17 cellular contexts compared by ENCODE assay signal in the genomic region with DNA sequence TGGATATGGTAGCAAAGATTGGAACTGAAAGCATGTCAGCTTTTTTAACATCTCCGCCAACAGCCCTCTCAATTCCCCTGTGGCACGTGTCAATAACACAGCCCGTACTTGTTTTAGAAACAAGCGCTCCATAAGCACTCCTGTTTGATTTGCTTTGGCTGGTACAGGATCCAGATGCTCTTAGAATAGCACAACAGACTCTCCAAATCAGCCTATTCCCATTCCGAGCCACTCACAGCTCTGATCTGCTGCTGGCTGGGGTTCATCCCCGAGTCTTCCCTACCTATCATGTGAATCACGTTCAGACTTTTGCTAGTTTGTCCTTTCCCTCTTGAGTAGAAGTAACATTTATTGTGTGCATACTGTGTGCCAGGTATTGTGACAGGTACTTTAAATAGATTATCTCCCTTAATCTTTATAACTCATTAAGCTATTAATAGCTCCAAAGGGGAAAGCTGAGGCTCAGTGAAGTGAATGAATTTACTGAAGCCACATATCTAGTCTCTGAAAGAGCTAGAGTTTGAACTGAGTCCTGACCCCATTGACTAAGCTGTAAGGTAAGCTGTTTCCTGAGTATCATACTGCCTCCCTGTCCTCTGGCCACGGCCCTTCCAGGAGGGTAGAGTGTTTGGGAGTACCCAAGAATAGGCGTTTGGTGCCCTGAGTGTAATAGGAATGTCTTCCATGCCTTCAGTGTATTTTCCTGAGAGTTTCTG. TPM values are rescaled to one million over a fixed set of nuclear protein-coding genes. Genes with fewer than 3 reads are reported as not detected.
DNase-seq lines count a peak whose midpoint lies in the region; ATAC-seq and TF ChIP-seq lines count a peak whose summit lies in the region.
"Had no signal": no experiment of that assay in that cellular context is flagged by ENCODE, and none has a peak within 500 bp of the region (broad histone marks: within the 10 kb centered on the region; RNA-seq: fewer than 3 reads in every experiment).

No MANE protein-coding gene starts in this region.

- H3K14ac ChIP-seq in mesenchymal stem cell (ENCODE audit: low read length in 2 of 2): no peak overlapping the region

- no peaks in the 10 kb centered on the region for H3K27me3 Mint-ChIP-seq in CD4-positive, CD25-positive, alpha-beta regulatory T cell
- H3K27me3 Mint-ChIP-seq in naive thymus-derived CD8-positive, alpha-beta T cell: no peaks in the 10 kb centered on the region

- no peak overlapping the region for H4K8ac ChIP-seq in mesenchymal stem cell (ENCODE audit: low read length)

- H3K9ac ChIP-seq in mesenchymal stem cell (ENCODE audit: low read length): no peak overlapping the region

- H3K27ac ChIP-seq in CD4-positive, CD25-positive, alpha-beta regulatory T cell (ENCODE audit: insufficient read depth, low read length, poor library complexity, severe bottlenecking): no peak overlapping the region
- H3K27ac ChIP-seq in coronary artery (peak overlapping the region; percentile 11 to 29), mesenchymal stem cell (ENCODE audit: low read length, poor library complexity, severe bottlenecking) (no peak overlapping the region)
- H3K27ac ChIP-seq: sigmoid colon, tibial nerve had no signal

- H3K79me1 ChIP-seq in mesenchymal stem cell (replicated peaks; ENCODE audit: low read length, poor library complexity, severe bottlenecking): peaks cover 41% of the 10 kb centered on the region

- H4K91ac ChIP-seq in mesenchymal stem cell (ENCODE audit: low read length): no peak overlapping the region

- no peak overlapping the region for H3K4ac ChIP-seq in mesenchymal stem cell (ENCODE audit: low read depth in 1 of 2, low read length in 2 of 2)

- H2AFZ ChIP-seq in mesenchymal stem cell (ENCODE audit: low read depth, low read length): no peak overlapping the region

- DNase-seq in CD4-positive, CD25-positive, alpha-beta regulatory T cell: no peak
- peak; percentile 58 for DNase-seq in NCI-H1694 (lab: John Stamatoyannopoulos, UW)
- DNase-seq in coronary artery (ENCODE audit: low spot score): no peak
- no peak for DNase-seq in naive thymus-derived CD8-positive, alpha-beta T cell
- DNase-seq in mesenchymal stem cell: no peak
- DNase-seq: activated CD8-positive, alpha-beta memory T cell treated with anti-CD3 and anti-CD28 coated beads for 24 hours; DND-41; IMR-90; sigmoid colon; stimulated activated CD4-positive, alpha-beta T cell treated with anti-CD3 and anti-CD28 coated beads, Interleukin-4, amount 100 ng/mL, for 24 hours had no signal

- peaks cover 12% of the 10 kb centered on the region for H3K36me3 ChIP-seq in CD4-positive, CD25-positive, alpha-beta regulatory T cell (ENCODE audit: control insufficient read depth, insufficient read depth, low read length)
- H3K36me3 ChIP-seq in mesenchymal stem cell (ENCODE audit: control insufficient read depth in 1 of 2, insufficient read depth in 2 of 2, low read depth in 1 of 2, low read length in 2 of 2): peaks cover 3% of the 10 kb centered on the region in 2 experiments
- H3K36me3 ChIP-seq: sigmoid colon had no signal

- no peak overlapping the region for H2BK15ac ChIP-seq in mesenchymal stem cell (ENCODE audit: low read depth, poor library complexity, severe bottlenecking)

- H2BK5ac ChIP-seq in mesenchymal stem cell (ENCODE audit: low read depth, low read length, poor library complexity, severe bottlenecking): no peak overlapping the region

- H3K9me3 ChIP-seq in CD4-positive, CD25-positive, alpha-beta regulatory T cell (ENCODE audit: control insufficient read depth in 2 of 2, low read length in 2 of 2): no peaks in the 10 kb centered on the region
- H3K9me3 ChIP-seq in mesenchymal stem cell (ENCODE audit: control insufficient read depth, low read length): no peaks in the 10 kb centered on the region
- H3K9me3 ChIP-seq: sigmoid colon, tibial nerve had no signal

- peak overlapping the region in 2 of 3 donors; percentile 31 to 72 for H3K27ac Mint-ChIP-seq in CD4-positive, CD25-positive, alpha-beta regulatory T cell
- H3K27ac Mint-ChIP-seq in naive thymus-derived CD8-positive, alpha-beta T cell: peak overlapping the region in 6 of 10 donors; percentile 15 to 71 (median 58)

- no peak for ATAC-seq in CD4-positive, CD25-positive, alpha-beta regulatory T cell (ENCODE audit: low read depth in 2 of 2)
- no peak for ATAC-seq in naive thymus-derived CD8-positive, alpha-beta T cell
- ATAC-seq in GM21723 (IDR thresholded peaks at IDR 0.05; ENCODE audit: unreplicated experiment) (no peak), GM21526 (IDR thresholded peaks at IDR 0.05; ENCODE audit: low FRiP score, unreplicated experiment) (no peak), GM21447 (IDR thresholded peaks at IDR 0.05; ENCODE audit: unreplicated experiment) (no peak)
- ATAC-seq: HCT116, Panc1 had no signal

- no peak overlapping the region for H2BK12ac ChIP-seq in mesenchymal stem cell (ENCODE audit: low read length in 2 of 2)

- 95% methylated on average over 8 of the region's 9 CpGs for WGBS in mesenchymal stem cell

- H3K23ac ChIP-seq in mesenchymal stem cell (ENCODE audit: low read length in 2 of 2): no peak overlapping the region

- H3K4me1 Mint-ChIP-seq in CD4-positive, CD25-positive, alpha-beta regulatory T cell: peaks cover 42 to 97% (median 77%) of the 10 kb centered on the region in 4 donors
- peaks cover 62 to 97% (median 93%) of the 10 kb centered on the region in 4 donors for H3K4me1 Mint-ChIP-seq in naive thymus-derived CD8-positive, alpha-beta T cell

- H3K18ac ChIP-seq in mesenchymal stem cell (ENCODE audit: low read depth in 1 of 2, low read length in 2 of 2): no peak overlapping the region

- H3K4me2 ChIP-seq in mesenchymal stem cell (ENCODE audit: low read length, poor library complexity, severe bottlenecking): no peak overlapping the region

- H3K4me3 ChIP-seq in CD4-positive, CD25-positive, alpha-beta regulatory T cell (ENCODE audit: low read depth, low read length): no peak overlapping the region
- H3K4me3 ChIP-seq in coronary artery (no peak overlapping the region), mesenchymal stem cell (ENCODE audit: insufficient read depth in 1 of 2, low read depth in 1 of 2, low read length in 2 of 2) (no peak overlapping the region)
- H3K4me3 ChIP-seq: sigmoid colon, tibial nerve had no signal

- no peaks in the 10 kb centered on the region for H3K27me3 ChIP-seq in CD4-positive, CD25-positive, alpha-beta regulatory T cell (ENCODE audit: control insufficient read depth, insufficient read depth, low read length)
- H3K27me3 ChIP-seq in mesenchymal stem cell (ENCODE audit: control insufficient read depth in 1 of 2, insufficient read depth in 1 of 2, low read length in 2 of 2): no peaks in the 10 kb centered on the region
- H3K27me3 ChIP-seq: dorsolateral prefrontal cortex, sigmoid colon, tibial nerve had no signal

- no peak overlapping the region for H2BK120ac ChIP-seq in mesenchymal stem cell (ENCODE audit: low read depth, low read length)

- H3K4me3 Mint-ChIP-seq in CD4-positive, CD25-positive, alpha-beta regulatory T cell: no peak overlapping the region
- peak overlapping the region in 2 of 10 donors; percentile 4 to 12 for H3K4me3 Mint-ChIP-seq in naive thymus-derived CD8-positive, alpha-beta T cell

- H2AK5ac ChIP-seq in mesenchymal stem cell (ENCODE audit: low read length, severe bottlenecking): no peak overlapping the region

- POLR2A ChIA-PET in naive thymus-derived CD8-positive, alpha-beta T cell (lab: Charles Lee): no interaction called here

- TF ChIP-seq CTCF in coronary artery (IDR thresholded peaks at IDR 0.05): no peak

- H3K36me3 Mint-ChIP-seq in CD4-positive, CD25-positive, alpha-beta regulatory T cell: peaks cover 6% of the 10 kb centered on the region
- H3K36me3 Mint-ChIP-seq in naive thymus-derived CD8-positive, alpha-beta T cell: peaks cover 0 to 21% (median 2%) of the 10 kb centered on the region in 3 donors

- peaks cover 40% of the 10 kb centered on the region for H3K4me1 ChIP-seq in CD4-positive, CD25-positive, alpha-beta regulatory T cell (ENCODE audit: control insufficient read depth, insufficient read depth, low read length, poor library complexity, severe bottlenecking)
- H3K4me1 ChIP-seq in mesenchymal stem cell (ENCODE audit: control insufficient read depth, insufficient read depth, low read depth, low read length): peaks cover 3% of the 10 kb centered on the region

- no peaks in the 10 kb centered on the region for H3K9me3 Mint-ChIP-seq in CD4-positive, CD25-positive, alpha-beta regulatory T cell
- H3K9me3 Mint-ChIP-seq in naive thymus-derived CD8-positive, alpha-beta T cell: no peaks in the 10 kb centered on the region

RNA-seq across cellular contexts. Expression of a gene that starts 46.7 kb away (rescaled TPM):
- 170 TPM for total RNA-seq in CD4-positive, CD25-positive, alpha-beta regulatory T cell
- 100 to 1,000 TPM; 160 to 216 (median 194) TPM for polyA plus RNA-seq in CD4-positive, CD25-positive, alpha-beta regulatory T cell
- 100 to 1,000 TPM; 105 to 112 TPM for total RNA-seq in naive thymus-derived CD8-positive, alpha-beta T cell
- polyA plus RNA-seq in naive thymus-derived CD8-positive, alpha-beta T cell: 100 to 1,000 TPM; 175 to 211 (median 181) TPM
- polyA plus RNA-seq in mesenchymal stem cell (2013, experiment 1 of 2): 89.2 TPM
- 90.9 TPM for polyA plus RNA-seq in mesenchymal stem cell (2013, experiment 2 of 2)

Comparison
In these comparisons a context has a peak if more than half of its experiments do, and no peak if none do; other contexts are left out.
1. H3K27ac ChIP-seq: peak in coronary artery (2 of 2); none in CD4-positive, CD25-positive, alpha-beta regulatory T cell (single experiment) and mesenchymal stem cell (single experiment).